Comparison of ENCODE assay signal across 7 cellular contexts in the genomic region with DNA sequence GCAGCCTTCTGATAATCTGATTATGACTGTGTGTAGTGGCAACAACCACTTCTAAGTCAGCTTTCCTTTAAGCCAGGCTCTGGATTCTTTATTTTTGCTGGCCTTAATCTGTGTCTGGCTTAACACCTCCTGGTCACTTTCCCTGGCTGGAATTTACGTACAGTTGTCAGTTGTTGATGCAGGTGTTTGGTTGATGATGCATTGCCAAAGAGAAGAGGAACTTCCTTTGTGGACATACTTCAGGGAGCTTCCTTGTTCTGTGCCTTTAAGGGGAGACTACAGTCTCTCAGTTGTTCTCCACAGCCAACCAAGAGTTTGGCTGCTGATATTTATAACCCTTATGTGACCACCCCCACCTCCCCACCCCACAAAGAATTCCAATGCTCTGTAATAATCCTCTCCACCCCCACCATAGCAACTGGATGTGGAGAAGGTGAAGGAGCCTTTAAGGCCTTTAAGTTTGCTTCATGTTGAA.
DNase-seq lines count a peak whose midpoint lies in the region; ATAC-seq and TF ChIP-seq lines count a peak whose summit lies in the region.

No MANE protein-coding gene starts in this region.

- H3K27ac ChIP-seq in HL-60 (replicated peaks), result peak overlapping the region; percentile 19; the same call in 1 of the 2 replicates
- H3K27ac ChIP-seq in heart left ventricle, result peak overlapping the region in 11 of 12 donors; percentile 8 to 85 (median 68)
- peak overlapping the region; percentile 37 for H3K27ac ChIP-seq in skeletal muscle tissue (ENCODE audit: low read depth, low read length)

- ATAC-seq in heart left ventricle, result peak; percentile 45 to 66 (median 54)
- no peak for ATAC-seq in stimulated activated effector memory CD8-positive, alpha-beta T cell treated with anti-CD3 and anti-CD28 coated beads, Interleukin-12 subunit alpha, Interleukin-12 subunit beta, amount 100 ng/mL, for 72 hours

- H3K4me3 ChIP-seq in HL-60 (replicated peaks; ENCODE audit: insufficient read depth, low read length) (no peak overlapping the region), heart left ventricle (peak overlapping the region in 1 of 12 donors; percentile 6), skeletal muscle tissue (ENCODE audit: low read length in 3 of 3) (no peak overlapping the region)

- H3K9me3 ChIP-seq in heart left ventricle (no peaks in the 10 kb centered on the region), skeletal muscle tissue (ENCODE audit: control insufficient read depth in 3 of 3, low read length in 3 of 3) (no peaks in the 10 kb centered on the region)

- peaks cover 82% of the 10 kb centered on the region for H3K36me3 Mint-ChIP-seq in stimulated activated effector memory CD8-positive, alpha-beta T cell treated with anti-CD3 and anti-CD28 coated beads, Interleukin-12 subunit alpha, Interleukin-12 subunit beta, amount 100 ng/mL, for 72 hours

- H3K36me3 ChIP-seq in heart left ventricle (peaks cover 0 to 8% (median 1%) of the 10 kb centered on the region in 9 donors), skeletal muscle tissue (ENCODE audit: control insufficient read depth in 3 of 3, insufficient read depth in 3 of 3, low read length in 3 of 3) (no peaks in the 10 kb centered on the region)

- H3K4me3 Mint-ChIP-seq in stimulated activated effector memory CD8-positive, alpha-beta T cell treated with anti-CD3 and anti-CD28 coated beads, Interleukin-12 subunit alpha, Interleukin-12 subunit beta, amount 100 ng/mL, for 72 hours, result no peak overlapping the region

- no peak for TF ChIP-seq CTCF in HL-60 (IDR thresholded peaks at IDR 0.05; ENCODE audit: insufficient read depth, low read length)
- TF ChIP-seq CTCF in heart left ventricle (IDR thresholded peaks at IDR 0.05), result no peak

- TF ChIP-seq POLR2A in heart left ventricle (IDR thresholded peaks at IDR 0.05), result no peak

- no peak overlapping the region for H3K27ac Mint-ChIP-seq in stimulated activated effector memory CD8-positive, alpha-beta T cell treated with anti-CD3 and anti-CD28 coated beads, Interleukin-12 subunit alpha, Interleukin-12 subunit beta, amount 100 ng/mL, for 72 hours

- DNase-seq in HL-60 (ENCODE audit: low read depth in 1 of 2, low spot score in 1 of 2), result peak in 1 of 2 experiments; percentile 40
- DNase-seq in SW 1271 (lab: John Stamatoyannopoulos, UW), result peak; percentile 47 to 82
- no peak for DNase-seq in heart left ventricle
- no peak for DNase-seq in HuH-7.5 (ENCODE audit: low spot score)
- DNase-seq in NCI-H2171 (lab: John Stamatoyannopoulos, UW), result no peak
- DNase-seq in stimulated activated effector memory CD8-positive, alpha-beta T cell treated with anti-CD3 and anti-CD28 coated beads, Interleukin-12 subunit alpha, Interleukin-12 subunit beta, amount 100 ng/mL, for 72 hours (ENCODE audit: low spot score in 2 of 2), result no peak

- intact Hi-C loops in heart left ventricle (cut with DNase I), result loop anchor here in 1 of 10 donors (2.0 kb wide), 1 partner anchor 13 kb away; no protein-coding TSS in a partner anchor

- peaks cover 10 to 100% (median 80%) of the 10 kb centered on the region in 12 donors for H3K4me1 ChIP-seq in heart left ventricle
- H3K4me1 ChIP-seq in skeletal muscle tissue (ENCODE audit: control insufficient read depth in 3 of 3, insufficient read depth in 3 of 3, low read length in 3 of 3), result peaks cover 56% of the 10 kb centered on the region in 3 donors

- WGBS in heart left ventricle, 4 donors, result 2 to 6% (median 4%) methylated on average over 1 of the region's 1 CpG

- no peak overlapping the region for H3K9ac ChIP-seq in skeletal muscle tissue (ENCODE audit: low read depth in 1 of 3, low read length in 3 of 3)

- H3K9me3 Mint-ChIP-seq in stimulated activated effector memory CD8-positive, alpha-beta T cell treated with anti-CD3 and anti-CD28 coated beads, Interleukin-12 subunit alpha, Interleukin-12 subunit beta, amount 100 ng/mL, for 72 hours, result no peaks in the 10 kb centered on the region

- no peaks in the 10 kb centered on the region for H3K27me3 ChIP-seq in HL-60 (ENCODE audit: insufficient read depth, poor library complexity, severe bottlenecking)
- no peaks in the 10 kb centered on the region for H3K27me3 ChIP-seq in heart left ventricle
- H3K27me3 ChIP-seq in skeletal muscle tissue (ENCODE audit: control insufficient read depth in 3 of 3, insufficient read depth in 3 of 3, low read length in 3 of 3), result no peaks in the 10 kb centered on the region

- peaks cover 84% of the 10 kb centered on the region for H3K4me1 Mint-ChIP-seq in stimulated activated effector memory CD8-positive, alpha-beta T cell treated with anti-CD3 and anti-CD28 coated beads, Interleukin-12 subunit alpha, Interleukin-12 subunit beta, amount 100 ng/mL, for 72 hours

Comparison
In these comparisons a context has a peak if more than half of its experiments do, and no peak if none do; other contexts are left out.
1. DNase-seq: peak in SW 1271 (2 of 2); none in heart left ventricle (0 of 5), HuH-7.5 (single experiment), NCI-H2171 (single experiment) and stimulated activated effector memory CD8-positive, alpha-beta T cell treated with anti-CD3 and anti-CD28 coated beads, Interleukin-12 subunit alpha, Interleukin-12 subunit beta, amount 100 ng/mL, for 72 hours (0 of 2).
2. Peak in every context shown above with its lines, with median percentiles within 50 percentile points of each other: H3K27ac ChIP-seq.